Comparison of ENCODE assay signal across 9 cellular contexts in the genomic region with DNA sequence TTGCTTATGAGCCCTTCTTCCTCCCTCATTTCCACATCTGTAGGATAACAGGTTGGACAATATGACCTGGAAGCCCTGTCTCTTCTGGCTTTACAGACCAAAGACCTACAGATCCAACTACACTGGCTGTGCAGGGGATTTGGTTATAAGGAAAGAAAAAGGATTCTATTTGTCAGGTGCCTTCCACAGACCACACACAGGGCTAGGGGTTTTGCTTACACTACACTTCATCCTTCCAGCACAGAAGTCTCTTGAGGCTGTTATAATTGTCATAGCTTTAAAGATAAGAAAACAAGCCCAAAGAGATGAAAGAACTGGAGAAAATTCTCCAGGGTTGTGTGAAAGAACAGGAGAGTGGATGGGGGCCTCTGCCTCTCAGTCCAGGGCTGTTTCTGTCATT.
"Had no signal": no experiment of that assay in that cellular context is flagged by ENCODE, and none has a peak within 500 bp of the region (broad histone marks: within the 10 kb centered on the region; RNA-seq: fewer than 3 reads in every experiment).

No MANE protein-coding gene starts in this region.

- H3K27ac ChIP-seq: GM23248 had no signal

- H3K36me3 ChIP-seq: HAP-1 had no signal

- ATAC-seq: GM23338, HCT116 had no signal

- H3K4me3 ChIP-seq: GM23248, GM23338, HAP-1 had no signal

- DNase-seq: GM23248, GOT3, H7, H9, HCEC 1CT, HFFc6 had no signal

- H3K9me3 ChIP-seq: HAP-1 had no signal

- H3K4me1 ChIP-seq: HAP-1 had no signal
